Comparison of ENCODE assay signal across 8 cellular contexts in the genomic region with DNA sequence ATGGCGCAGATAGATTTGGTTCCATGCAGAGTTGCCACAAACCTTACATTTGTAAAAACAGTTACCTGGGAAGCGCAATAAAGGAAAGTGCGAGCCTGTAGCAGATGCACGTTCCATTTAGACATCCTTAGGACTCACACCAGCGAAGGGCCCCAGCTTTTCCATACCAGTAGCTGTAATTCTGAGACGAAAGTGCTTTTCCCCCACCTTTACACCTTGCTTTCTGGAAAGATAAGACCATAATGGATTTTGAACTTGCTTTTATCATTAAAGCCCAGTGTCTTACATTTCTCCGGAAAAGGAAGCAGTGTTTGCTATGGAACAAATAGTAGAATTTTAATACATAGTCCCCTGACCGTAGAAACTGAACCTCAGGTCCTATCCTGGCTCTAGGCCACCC. TPM values are rescaled to one million over a fixed set of nuclear protein-coding genes. Genes with fewer than 3 reads are reported as not detected.
DNase-seq lines count a peak whose midpoint lies in the region; ATAC-seq, FAIRE-seq and TF ChIP-seq lines count a peak whose summit lies in the region.

No MANE protein-coding gene starts in this region.

- H3K4me3 ChIP-seq in heart right ventricle (peak overlapping the region in 9 of 10 donors; percentile 53 to 80 (median 75)), bronchial epithelial cell (ENCODE audit: low read depth, low read length) (peak overlapping the region; percentile 62), mesodermal cell (ENCODE audit: extremely low read depth, insufficient read depth, low read length, poor library complexity, severe bottlenecking) (peak overlapping the region; percentile 87), vagina (peak overlapping the region; percentile 65 to 75)

- peaks cover 4 to 19% (median 11%) of the 10 kb centered on the region in 9 donors for H3K4me1 ChIP-seq in heart right ventricle
- no peaks in the 10 kb centered on the region for H3K4me1 ChIP-seq in mesodermal cell (ENCODE audit: control insufficient read depth, insufficient read depth, low read length, poor library complexity, severe bottlenecking)
- peaks cover 17% of the 10 kb centered on the region for H3K4me1 ChIP-seq in vagina

- intact Hi-C loops in heart right ventricle (cut with DNase I) (loop anchor here in 1 of 10 donors (1.0 kb wide), 1 partner anchor 12 kb away; a partner anchor contains a TSS), Right ventricle myocardium inferior (cut with DNase I) (no loop called here), vagina (cut with DNase I) (no loop called here)

- H3K9me3 ChIP-seq in heart right ventricle (no peaks in the 10 kb centered on the region), mesodermal cell (ENCODE audit: control insufficient read depth, low read length) (no peaks in the 10 kb centered on the region), vagina (no peaks in the 10 kb centered on the region)

- H3K27ac ChIP-seq in heart right ventricle = peak overlapping the region in 4 of 10 donors; percentile 17 to 62 (median 56)
- H3K27ac ChIP-seq in mesodermal cell (ENCODE audit: low read depth, low read length, severe bottlenecking) = no peak overlapping the region
- peak overlapping the region; percentile 24 for H3K27ac ChIP-seq in vagina

- no peak for TF ChIP-seq CTCF in heart right ventricle (IDR thresholded peaks at IDR 0.05)
- TF ChIP-seq CTCF in bronchial epithelial cell (IDR thresholded peaks at IDR 0.05; ENCODE audit: insufficient read depth, low read length, severe bottlenecking) = no peak
- no peak for TF ChIP-seq CTCF in vagina (IDR thresholded peaks at IDR 0.05)

- no peak for FAIRE-seq in bronchial epithelial cell (lab: Jason Lieb, UNC)

- H3K36me3 ChIP-seq in heart right ventricle (no peaks in the 10 kb centered on the region), bronchial epithelial cell (ENCODE audit: control insufficient read depth, insufficient read depth, low read length) (no peaks in the 10 kb centered on the region), mesodermal cell (ENCODE audit: control insufficient read depth, insufficient read depth, low read length) (peaks cover 16% of the 10 kb centered on the region), vagina (no peaks in the 10 kb centered on the region)

- no peak for ATAC-seq in heart right ventricle
- no peak for ATAC-seq in Right ventricle myocardium inferior
- no peak for ATAC-seq in GM18909 (IDR thresholded peaks at IDR 0.05; ENCODE audit: poor library complexity, unreplicated experiment)

- no peaks in the 10 kb centered on the region for H3K27me3 ChIP-seq in heart right ventricle
- no peaks in the 10 kb centered on the region for H3K27me3 ChIP-seq in bronchial epithelial cell (ENCODE audit: control insufficient read depth, insufficient read depth, low read length)
- no peaks in the 10 kb centered on the region for H3K27me3 ChIP-seq in vagina

- WGBS in heart right ventricle, 2 donors = 61 to 67% methylated on average over 8 of the region's 8 CpGs
- WGBS in mesodermal cell (ENCODE audit: insufficient coverage in 2 of 2), 2 experiments = 69 to 89% methylated on average over 5 to 7 of the region's 8 CpGs

- DNase-seq in heart right ventricle (no peak), Right ventricle myocardium inferior (ENCODE audit: missing footprints) (no peak), bronchial epithelial cell (ENCODE audit: low read depth) (no peak), vagina (ENCODE audit: extremely low spot score in 2 of 2) (no peak), COR-L47 (lab: John Stamatoyannopoulos, UW) (no peak), mesenteric fat pad (ENCODE audit: low spot score) (no peak)

- no peak for TF ChIP-seq POLR2A in vagina (IDR thresholded peaks at IDR 0.05)

RNA-seq across cellular contexts. Expression of a gene that starts 0.6 kb away (rescaled TPM):
- 1 to 10 TPM; 1.8 to 4.5 (median 3.6) TPM for total RNA-seq in heart right ventricle
- polyA plus RNA-seq in heart right ventricle = 1 to 10 TPM; 2.4 to 4.2 TPM
- 3.1 TPM for total RNA-seq in Right ventricle myocardium inferior
- total RNA-seq in bronchial epithelial cell = 1.7 and 1.8 TPM in 2 replicates
- 23.1 TPM for polyA plus RNA-seq in mesodermal cell (2013, experiment 1 of 2)
- 20.9 TPM for polyA plus RNA-seq in mesodermal cell (2013, experiment 2 of 2)
- total RNA-seq in vagina = 8.3 TPM
- total RNA-seq in mesenteric fat pad = 7.9 TPM

RNA-seq across cellular contexts. Expression of a gene that starts 11.7 kb away (rescaled TPM):
- total RNA-seq in heart right ventricle = 10 to 100 TPM; 28.6 to 46.0 (median 34.8) TPM
- polyA plus RNA-seq in heart right ventricle = 1 to 10 TPM; 3.0 to 8.2 TPM
- 25.5 TPM for total RNA-seq in Right ventricle myocardium inferior
- total RNA-seq in bronchial epithelial cell = 35.5 and 50.1 TPM in 2 replicates
- 38.0 TPM for polyA plus RNA-seq in mesodermal cell (2013, experiment 1 of 2)
- 30.3 TPM for polyA plus RNA-seq in mesodermal cell (2013, experiment 2 of 2)
- 45.7 TPM for total RNA-seq in vagina
- total RNA-seq in mesenteric fat pad = 53.0 TPM

RNA-seq across cellular contexts. Expression of a gene that starts 58.9 kb away (rescaled TPM):
- total RNA-seq in heart right ventricle (10 to 100 TPM; 19.6 to 53.5 (median 36.5) TPM), Right ventricle myocardium inferior (36.6 TPM), bronchial epithelial cell (8.2 and 8.3 TPM in 2 replicates), vagina (13.3 TPM), mesenteric fat pad (0.61 TPM)
- polyA plus RNA-seq in heart right ventricle = 10 to 100 TPM; 14.1 to 58.7 TPM
- 15.9 TPM for polyA plus RNA-seq in mesodermal cell (2013, experiment 1 of 2)
- 11.1 TPM for polyA plus RNA-seq in mesodermal cell (2013, experiment 2 of 2)
